Comparison of ENCODE assay signal across 11 cellular contexts in genomic region chr5:72508241-72509170, GRCh38. TPM values are rescaled to one million over a fixed set of nuclear protein-coding genes. Genes with fewer than 3 reads are reported as not detected.
A peak's percentile ranks its signal among the peaks of the same experiment; 100 is the strongest.
DNase-seq lines count a peak whose midpoint lies in the region; ATAC-seq and TF ChIP-seq lines count a peak whose summit lies in the region.
"Had no signal": no experiment of that assay in that cellular context is flagged by ENCODE, and none has a peak within 500 bp of the region (broad histone marks: within the 10 kb centered on the region; RNA-seq: fewer than 3 reads in every experiment).

No MANE protein-coding gene starts in this region.

- ATAC-seq in GM21526 (IDR thresholded peaks at IDR 0.05; ENCODE audit: low FRiP score, unreplicated experiment) (peak; percentile 92), HG03558 (IDR thresholded peaks at IDR 0.05; ENCODE audit: extremely low read depth, unreplicated experiment) (peak; percentile 80), gastroesophageal sphincter (no peak)

- peak overlapping the region in 3 of 4 donors; percentile 53 to 69 (median 56) for H3K27ac ChIP-seq in gastroesophageal sphincter
- H3K27ac ChIP-seq in A673 (ENCODE audit: low read depth, low read length, poor library complexity, severe bottlenecking), result no peak overlapping the region
- H3K27ac ChIP-seq: cardiac muscle cell, pancreas had no signal

- no TSS peak for BruUV-seq in A673 (replicated peaks; lab: Mats Ljungman, UMichigan)

- WGBS in gastroesophageal sphincter (ENCODE audit: low coverage in 1 of 2), 2 donors, result 87 to 100% methylated on average over 1 to 6 of the region's 8 CpGs

- no peaks in the 10 kb centered on the region for H3K9me3 ChIP-seq in gastroesophageal sphincter
- no peaks in the 10 kb centered on the region for H3K9me3 ChIP-seq in A673 (ENCODE audit: low read depth, low read length, poor library complexity, severe bottlenecking)
- H3K9me3 ChIP-seq: pancreas had no signal

- H3K27me3 ChIP-seq in gastroesophageal sphincter, result no peaks in the 10 kb centered on the region
- H3K27me3 ChIP-seq in A673 (replicated peaks; ENCODE audit: insufficient read depth, low read depth, low read length, poor library complexity), result no peaks in the 10 kb centered on the region
- H3K27me3 ChIP-seq: cardiac muscle cell, pancreas had no signal

- peak; percentile 77 for DNase-seq in GM10266 (ENCODE audit: extremely low spot score)
- DNase-seq in DMS53 (lab: John Stamatoyannopoulos, UW), result no peak
- DNase-seq in A673 (ENCODE audit: low spot score), result no peak
- DNase-seq in activated effector memory CD4-positive, alpha-beta T cell treated with Interleukin-2 at 50 U/mL for 16 hours, result no peak
- DNase-seq in dedifferentiated amniotic fluid mesenchymal stem cell (ENCODE audit: extremely low spot score), result no peak
- DNase-seq: pancreas had no signal

- H3K4me1 ChIP-seq in gastroesophageal sphincter, result peaks cover 0 to 56% (median 16%) of the 10 kb centered on the region in 3 donors
- no peaks in the 10 kb centered on the region for H3K4me1 ChIP-seq in A673 (ENCODE audit: insufficient read depth, low read length, poor library complexity, severe bottlenecking)
- H3K4me1 ChIP-seq: pancreas had no signal

- TF ChIP-seq EP300 in gastroesophageal sphincter (IDR thresholded peaks at IDR 0.05), result no peak

- POLR2A ChIA-PET in A673 (lab: Charles Lee; ENCODE audit: low non-redundant PET), result no interaction called here

- no peaks in the 10 kb centered on the region for H3K36me3 ChIP-seq in gastroesophageal sphincter
- no peaks in the 10 kb centered on the region for H3K36me3 ChIP-seq in A673 (ENCODE audit: insufficient read depth, low read length, poor library complexity, severe bottlenecking)
- H3K36me3 ChIP-seq: cardiac muscle cell, pancreas had no signal

- TF ChIP-seq POLR2A in gastroesophageal sphincter (IDR thresholded peaks at IDR 0.05), result no peak

- H3K4me3 ChIP-seq in gastroesophageal sphincter, result no peak overlapping the region
- H3K4me3 ChIP-seq in A673 (ENCODE audit: low read depth, low read length, poor library complexity, severe bottlenecking), result no peak overlapping the region
- H3K4me3 ChIP-seq: cardiac muscle cell, pancreas had no signal

- CTCF ChIA-PET in A673 (lab: Charles Lee), result no interaction called here

- TF ChIP-seq CTCF in GM10266 (IDR thresholded peaks at IDR 0.05; ENCODE audit: control insufficient read depth, insufficient read depth, low read depth, missing control alignments), result no peak
- TF ChIP-seq CTCF in gastroesophageal sphincter (IDR thresholded peaks at IDR 0.05), result no peak
- no peak for TF ChIP-seq CTCF in A673 (conservative IDR thresholded peaks at IDR 0.05; ENCODE audit: low read depth, low read length)

- intact Hi-C loops in A673 (cut with micrococcal nuclease; ENCODE audit: unreplicated experiment), result no loop called here

RNA-seq across cellular contexts. Expression of gene ZNF366, which starts 1.3 kb away (rescaled TPM):
- total RNA-seq in gastroesophageal sphincter (1 to 10 TPM; 2.8 to 6.5 (median 4.9) TPM), A673 (2021) (not detected in 2 replicates)
- total RNA-seq: cardiac muscle cell, RPMI7951 had no signal
